Comparison of ENCODE assay signal across 8 cellular contexts in the genomic region with DNA sequence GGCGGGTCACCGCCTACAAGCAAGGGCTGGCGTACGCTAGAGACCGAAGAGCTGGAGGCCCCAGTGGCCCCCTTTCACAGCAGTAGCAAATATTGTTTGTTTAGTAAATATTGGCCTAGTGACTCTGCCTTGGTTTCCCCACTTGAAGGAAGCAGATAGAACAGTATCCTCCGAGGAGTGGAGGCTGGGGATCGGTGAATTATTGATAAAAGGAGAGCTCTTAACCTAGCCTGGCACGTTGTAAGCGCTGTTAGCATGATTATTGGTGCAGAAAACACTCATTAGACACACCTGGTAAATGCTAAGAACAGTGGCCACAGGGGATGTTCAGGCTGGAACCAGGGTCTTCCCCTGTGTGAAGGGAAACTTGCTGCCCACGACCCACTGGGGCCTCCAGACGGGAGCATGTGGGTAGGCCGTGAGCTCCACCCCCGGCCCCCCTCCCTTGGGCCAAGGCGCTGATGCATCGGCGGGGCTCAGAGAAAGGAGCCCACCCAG. TPM values are rescaled to one million over a fixed set of nuclear protein-coding genes. Genes with fewer than 3 reads are reported as not detected.
DNase-seq lines count a peak whose midpoint lies in the region; ATAC-seq and TF ChIP-seq lines count a peak whose summit lies in the region.

No MANE protein-coding gene starts in this region.

- peaks cover 34% of the 10 kb centered on the region for H3K4me1 Mint-ChIP-seq in activated CD8-positive, alpha-beta T cell treated with anti-CD3 and anti-CD28 coated beads, Interleukin-2, amount 10 ng/mL, durations not matched to agents 7 days and 5 days (ENCODE audit: low read depth)

- intact Hi-C loops in right cardiac atrium (cut with DNase I): no loop called here

- POLR2A ChIA-PET in activated CD8-positive, alpha-beta T cell treated with anti-CD3 and anti-CD28 coated beads, Interleukin-2, amount 10 ng/mL, durations not matched to agents 7 days and 5 days (lab: Charles Lee): interaction anchor here (0.7 to 2.2 kb wide), 40 partner anchors 10 to 965 kb away, joined by 3 to 134 read pairs (median 4); partner anchors contain the start of genes C19orf53, CALR, JUNB and NACC1

- no peaks in the 10 kb centered on the region for H3K9me3 Mint-ChIP-seq in activated CD8-positive, alpha-beta T cell treated with anti-CD3 and anti-CD28 coated beads, Interleukin-2, amount 10 ng/mL, durations not matched to agents 7 days and 5 days (ENCODE audit: insufficient read depth)

- peak overlapping the region; percentile 91 for H3K27ac ChIP-seq in right cardiac atrium (ENCODE audit: low read length)
- peak overlapping the region; percentile 97 for H3K27ac ChIP-seq in smooth muscle cell (ENCODE audit: low read depth)

- peaks cover 12% of the 10 kb centered on the region for H3K79me2 ChIP-seq in smooth muscle cell (ENCODE audit: low read depth)

- no peak for TF ChIP-seq CTCF in smooth muscle cell (IDR thresholded peaks at IDR 0.05; ENCODE audit: borderline replicate concordance, insufficient read depth, poor library complexity, severe bottlenecking)

- peak overlapping the region; percentile 94 for H3K4me2 ChIP-seq in smooth muscle cell

- peaks cover 17% of the 10 kb centered on the region for H3F3A ChIP-seq in smooth muscle cell (ENCODE audit: low read depth)

- H3K27me3 ChIP-seq in right cardiac atrium (ENCODE audit: control insufficient read depth, insufficient read depth): no peaks in the 10 kb centered on the region
- H3K27me3 ChIP-seq in smooth muscle cell (ENCODE audit: low read depth): no peaks in the 10 kb centered on the region

- peak overlapping the region; percentile 99 for H3K9ac ChIP-seq in smooth muscle cell (ENCODE audit: low read depth)

- peak overlapping the region; percentile 72 for H3K4me3 ChIP-seq in right cardiac atrium (ENCODE audit: low read length)
- peak overlapping the region; percentile 98 for H3K4me3 ChIP-seq in smooth muscle cell

- CTCF ChIA-PET in activated CD8-positive, alpha-beta T cell treated with anti-CD3 and anti-CD28 coated beads, Interleukin-2, amount 10 ng/mL, durations not matched to agents 7 days and 5 days (lab: Charles Lee): interaction anchor here (0.7 to 2.1 kb wide), 10 partner anchors 12 to 188 kb away, joined by 3 to 15 read pairs (median 5); partner anchors contain the start of gene NACC1

- H3K27me3 Mint-ChIP-seq in activated CD8-positive, alpha-beta T cell treated with anti-CD3 and anti-CD28 coated beads, Interleukin-2, amount 10 ng/mL, durations not matched to agents 7 days and 5 days (ENCODE audit: low read depth): peaks cover 2% of the 10 kb centered on the region

- peak overlapping the region; percentile 94 for H3K27ac Mint-ChIP-seq in activated CD8-positive, alpha-beta T cell treated with anti-CD3 and anti-CD28 coated beads, Interleukin-2, amount 10 ng/mL, durations not matched to agents 7 days and 5 days

- peaks cover 36% of the 10 kb centered on the region for H3K36me3 Mint-ChIP-seq in activated CD8-positive, alpha-beta T cell treated with anti-CD3 and anti-CD28 coated beads, Interleukin-2, amount 10 ng/mL, durations not matched to agents 7 days and 5 days (ENCODE audit: low read depth)

- ATAC-seq in GM18498 (IDR thresholded peaks at IDR 0.05; ENCODE audit: unreplicated experiment) (peak; percentile 3), HG02798 (IDR thresholded peaks at IDR 0.05; ENCODE audit: poor library complexity, unreplicated experiment) (peak; percentile 8), right cardiac atrium (peak; percentile 0)
- ATAC-seq in activated CD8-positive, alpha-beta T cell treated with anti-CD3 and anti-CD28 coated beads, Interleukin-2, amount 10 ng/mL, durations not matched to agents 7 days and 5 days: peak; percentile 1

- peaks cover 4% of the 10 kb centered on the region for H3K4me1 ChIP-seq in right cardiac atrium (ENCODE audit: control insufficient read depth, insufficient read depth, low read length)
- peaks cover 10% of the 10 kb centered on the region for H3K4me1 ChIP-seq in smooth muscle cell (ENCODE audit: low read depth)

- no peak overlapping the region for H2AFZ ChIP-seq in smooth muscle cell (ENCODE audit: low read depth)

- H4K20me1 ChIP-seq in smooth muscle cell (ENCODE audit: low read depth): peaks cover 25% of the 10 kb centered on the region

- no peaks in the 10 kb centered on the region for H3K36me3 ChIP-seq in smooth muscle cell (ENCODE audit: low read depth)

- H3K9me3 ChIP-seq in right cardiac atrium (ENCODE audit: control insufficient read depth, low read length) (no peaks in the 10 kb centered on the region), smooth muscle cell (replicated peaks; ENCODE audit: low read depth) (no peaks in the 10 kb centered on the region)

- WGBS in right cardiac atrium: 1% methylated on average over 16 of the region's 16 CpGs
- under 1% methylated on average over 16 of the region's 16 CpGs for WGBS in smooth muscle cell (ENCODE audit: low lambda C conversion rate)

- peak overlapping the region; percentile 99 for H3K4me3 Mint-ChIP-seq in activated CD8-positive, alpha-beta T cell treated with anti-CD3 and anti-CD28 coated beads, Interleukin-2, amount 10 ng/mL, durations not matched to agents 7 days and 5 days

- no peak for DNase-seq in activated CD8-positive, alpha-beta T cell treated with anti-CD3 and anti-CD28 coated beads, Interleukin-2, amount 10 ng/mL, durations not matched to agents 7 days and 5 days
- DNase-seq in right cardiac atrium: no peak
- no peak for DNase-seq in smooth muscle cell (lab: John Stamatoyannopoulos, UW; ENCODE audit: unreplicated experiment)
- DNase-seq in DMS 273 (lab: John Stamatoyannopoulos, UW; ENCODE audit: unreplicated experiment): no peak
- DNase-seq in UCSD-AML1 (lab: John Stamatoyannopoulos, UW; ENCODE audit: unreplicated experiment): no peak
- no peak for DNase-seq in activated CD8-positive, alpha-beta memory T cell treated with anti-CD3 and anti-CD28 coated beads for 24 hours

RNA-seq across cellular contexts. Expression of gene IER2, which starts 2.2 kb away (rescaled TPM):
- total RNA-seq in activated CD8-positive, alpha-beta T cell treated with anti-CD3 and anti-CD28 coated beads, Interleukin-2, amount 10 ng/mL, durations not matched to agents 7 days and 5 days: 100 to 1,000 TPM; 203 to 210 TPM
- total RNA-seq in right cardiac atrium (10 to 100 TPM; 22.2 to 53.5 (median 29.2) TPM), smooth muscle cell (113 and 118 TPM in 2 replicates)
- polyA plus RNA-seq in right cardiac atrium (62.9 TPM), smooth muscle cell (732 and 766 TPM in 2 replicates)

RNA-seq across cellular contexts. Expression of gene STX10, which starts 2.2 kb away (rescaled TPM):
- total RNA-seq in activated CD8-positive, alpha-beta T cell treated with anti-CD3 and anti-CD28 coated beads, Interleukin-2, amount 10 ng/mL, durations not matched to agents 7 days and 5 days: 10 to 100 TPM; 68.4 to 69.2 TPM
- total RNA-seq in right cardiac atrium (10 to 100 TPM; 30.8 to 39.8 (median 37.2) TPM), smooth muscle cell (37.6 and 59.6 TPM in 2 replicates)
- polyA plus RNA-seq in right cardiac atrium (47.7 TPM), smooth muscle cell (69.1 and 83.1 TPM in 2 replicates)

RNA-seq across cellular contexts. Expression of gene NACC1, which starts 34.3 kb away (rescaled TPM):
- 10 to 100 TPM; 74.6 to 84.8 TPM for total RNA-seq in activated CD8-positive, alpha-beta T cell treated with anti-CD3 and anti-CD28 coated beads, Interleukin-2, amount 10 ng/mL, durations not matched to agents 7 days and 5 days
- 10 to 100 TPM; 27.6 to 44.2 (median 40.2) TPM for total RNA-seq in right cardiac atrium
- 40.2 TPM for polyA plus RNA-seq in right cardiac atrium
- total RNA-seq in smooth muscle cell: 34.1 and 44.6 TPM in 2 replicates
- polyA plus RNA-seq in smooth muscle cell: 9.9 and 12.8 TPM in 2 replicates

RNA-seq across cellular contexts. Expression of gene TRMT1, which starts 35.9 kb away (rescaled TPM):
- 10 to 100 TPM; 59.8 to 60.3 TPM for total RNA-seq in activated CD8-positive, alpha-beta T cell treated with anti-CD3 and anti-CD28 coated beads, Interleukin-2, amount 10 ng/mL, durations not matched to agents 7 days and 5 days
- total RNA-seq in right cardiac atrium: 10 to 100 TPM; 14.8 to 22.2 (median 17.5) TPM
- 19.9 TPM for polyA plus RNA-seq in right cardiac atrium
- 19.1 and 21.9 TPM in 2 replicates for total RNA-seq in smooth muscle cell
- 37.4 and 44.3 TPM in 2 replicates for polyA plus RNA-seq in smooth muscle cell

RNA-seq across cellular contexts. Expression of gene LYL1, which starts 49.7 kb away (rescaled TPM):
- 1 to 10 TPM; 3.3 to 3.8 TPM for total RNA-seq in activated CD8-positive, alpha-beta T cell treated with anti-CD3 and anti-CD28 coated beads, Interleukin-2, amount 10 ng/mL, durations not matched to agents 7 days and 5 days
- total RNA-seq in right cardiac atrium (10 to 100 TPM in 2 of 4 donors, 1 to 10 TPM in 2; 8.0 to 11.9 (median 10.1) TPM), smooth muscle cell (2.2 and 2.8 TPM in 2 replicates)
- polyA plus RNA-seq in right cardiac atrium (8.0 TPM), smooth muscle cell (2.1 and 3.2 TPM in 2 replicates)
